Comparison of ENCODE assay signal across 16 cellular contexts in genomic region chr16:71353736-71354135, GRCh38. TPM values are rescaled to one million over a fixed set of nuclear protein-coding genes. Genes with fewer than 3 reads are reported as not detected.
A peak's percentile ranks its signal among the peaks of the same experiment; 100 is the strongest.
DNase-seq lines count a peak whose midpoint lies in the region; ATAC-seq and TF ChIP-seq lines count a peak whose summit lies in the region.
"Had no signal": no experiment of that assay in that cellular context is flagged by ENCODE, and none has a peak within 500 bp of the region (broad histone marks: within the 10 kb centered on the region; RNA-seq: fewer than 3 reads in every experiment).

No MANE protein-coding gene starts in this region.

- DNase-seq in cardiac septum (ENCODE audit: low spot score), result peak; percentile 43
- no peak for DNase-seq in right atrium auricular region (ENCODE audit: low spot score)
- peak; percentile 60 for DNase-seq in cerebellum (ENCODE audit: low spot score)
- DNase-seq in middle frontal gyrus (ENCODE audit: extremely low spot score, low spot score), result peak; percentile 14
- DNase-seq: DMS79, HCEC 1CT, NCI-H1105 treated with DMSO at 0.1 percent for 48 hours, NCI-H187, NCI-H2171, PC-3 had no signal

- no peak overlapping the region for H3K27ac ChIP-seq in right atrium auricular region
- H3K27ac ChIP-seq: HL-60, RWPE1 had no signal

- no peaks in the 10 kb centered on the region for H3K36me3 ChIP-seq in right atrium auricular region

- H3K9me3 ChIP-seq in right atrium auricular region, result no peaks in the 10 kb centered on the region
- H3K9me3 ChIP-seq: Caco-2 had no signal

- no peak overlapping the region for H3K4me3 ChIP-seq in right atrium auricular region

- no peak for TF ChIP-seq CTCF in right atrium auricular region (IDR thresholded peaks at IDR 0.05)

- H3K27me3 ChIP-seq in right atrium auricular region, result no peaks in the 10 kb centered on the region

- ATAC-seq in HG03095 (IDR thresholded peaks at IDR 0.05; ENCODE audit: unreplicated experiment), result no peak
- ATAC-seq in GM19023 (IDR thresholded peaks at IDR 0.05; ENCODE audit: unreplicated experiment), result no peak
- ATAC-seq in HG03460 (IDR thresholded peaks at IDR 0.05; ENCODE audit: unreplicated experiment), result no peak
- ATAC-seq: PC-3 had no signal

- intact Hi-C loops in cardiac septum (cut with DNase I), result no loop called here

- peaks cover 0 to 10% of the 10 kb centered on the region in 2 donors for H3K4me1 ChIP-seq in right atrium auricular region
- H3K4me1 ChIP-seq: Caco-2 had no signal

RNA-seq across cellular contexts. Expression of gene CALB2, which starts 4.8 kb away (rescaled TPM):
- 0.70 TPM for total RNA-seq in cardiac septum
- 10 to 100 TPM; 17.7 to 39.1 TPM for total RNA-seq in right atrium auricular region
- total RNA-seq in cerebellum, result 8.3 TPM
- total RNA-seq: Caco-2 had no signal
